11 cellular contexts compared by ENCODE assay signal in the genomic region with DNA sequence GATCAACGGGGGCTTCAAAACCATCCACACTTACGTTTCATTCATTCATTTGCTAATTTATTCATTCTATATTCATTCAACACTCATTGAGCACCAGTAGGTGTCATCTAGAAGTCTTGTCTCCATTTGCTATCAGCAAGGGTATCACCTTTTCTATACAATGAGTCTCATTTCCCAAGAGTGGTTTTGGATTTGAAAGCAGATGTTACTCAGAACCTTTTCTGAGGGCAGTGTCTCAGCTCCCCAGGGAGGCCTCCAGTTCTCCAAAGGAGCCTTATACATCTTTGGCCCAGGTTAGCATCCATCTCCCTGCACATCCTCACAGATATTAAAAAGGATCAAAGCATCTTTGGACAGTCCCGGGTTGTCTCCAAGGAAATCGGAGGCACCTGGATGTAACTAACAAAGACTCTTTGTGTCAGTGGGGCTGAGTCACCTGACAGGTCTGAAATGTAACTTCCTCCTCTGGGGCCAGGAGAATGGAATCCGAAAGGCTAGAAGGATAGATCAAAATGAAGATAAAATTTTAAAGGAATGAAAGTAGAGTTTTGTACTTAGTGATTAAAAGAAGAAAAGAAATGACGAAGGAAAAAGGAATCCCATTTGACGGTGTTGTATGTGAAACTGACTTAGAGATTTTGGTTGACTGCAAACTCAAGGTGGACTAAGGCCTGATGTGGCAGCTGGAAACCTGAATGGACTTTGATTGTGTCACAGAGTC.
DNase-seq lines count a peak whose midpoint lies in the region; ATAC-seq and TF ChIP-seq lines count a peak whose summit lies in the region.
"Had no signal": no experiment of that assay in that cellular context is flagged by ENCODE, and none has a peak within 500 bp of the region (broad histone marks: within the 10 kb centered on the region; RNA-seq: fewer than 3 reads in every experiment).

No MANE protein-coding gene starts in this region.

- 60 to 70% methylated on average over 7 of the region's 7 CpGs for WGBS in esophagus squamous epithelium, 2 donors
- WGBS in esophagus muscularis mucosa = 88% methylated on average over 7 of the region's 7 CpGs

- TF ChIP-seq POLR2A in HCT116 (IDR thresholded peaks at IDR 0.05; ENCODE audit: borderline replicate concordance, extremely low read depth, insufficient read depth, insufficient read length) (no peak), esophagus squamous epithelium (IDR thresholded peaks at IDR 0.05) (no peak), esophagus muscularis mucosa (IDR thresholded peaks at IDR 0.05; ENCODE audit: low read depth) (no peak)

- DNase-seq in HCT116 (ENCODE audit: low read depth, low spot score) (peak; percentile 85), Panc1 (ENCODE audit: low read depth, low spot score) (no peak), epithelial cell of prostate (ENCODE audit: low read depth, low spot score) (peak; percentile 86), renal cortical epithelial cell (ENCODE audit: low read depth) (peak; percentile 41), dermis blood vessel endothelial cell (no peak), esophagus squamous epithelium (lab: John Stamatoyannopoulos, UW) (no peak), esophagus muscularis mucosa (ENCODE audit: extremely low spot score) (no peak)
- DNase-seq: activated CD8-positive, alpha-beta memory T cell treated with anti-CD3 and anti-CD28 coated beads, Interleukin-2, amount 50 U/mL, for 48 hours; Karpas-422; NCI-H187 treated with DMSO at 0.1 percent for 48 hours; NCI-H748 treated with DMSO at 0.1 percent for 48 hours had no signal

- peak overlapping the region; percentile 19 for H3K9ac ChIP-seq in HCT116 (ENCODE audit: low read length)

- in situ Hi-C loops in Panc1 (cut with HindIII; ENCODE audit: low pct_unique_long_range_greater_than_20kb, low sequenced_read_pairs) = no loop called here

- no peak overlapping the region for H3K4me3 ChIP-seq in HCT116 (replicated peaks in 1 of 2; ENCODE audit: low read depth in 1 of 2, low read length in 2 of 2)
- H3K4me3 ChIP-seq in Panc1 (ENCODE audit: low read depth in 2 of 2, low read length in 2 of 2) = no peak overlapping the region
- H3K4me3 ChIP-seq in esophagus squamous epithelium = no peak overlapping the region
- H3K4me3 ChIP-seq in esophagus muscularis mucosa = no peak overlapping the region

- no peaks in the 10 kb centered on the region for H4K20me1 ChIP-seq in HCT116 (ENCODE audit: insufficient read depth)

- H3K27me3 ChIP-seq in HCT116 (ENCODE audit: insufficient read depth, low read length) = no peaks in the 10 kb centered on the region
- no peaks in the 10 kb centered on the region for H3K27me3 ChIP-seq in Panc1 (ENCODE audit: control insufficient read depth, insufficient read depth, low read length)
- H3K27me3 ChIP-seq in esophagus squamous epithelium = no peaks in the 10 kb centered on the region
- no peaks in the 10 kb centered on the region for H3K27me3 ChIP-seq in esophagus muscularis mucosa

- peak overlapping the region; percentile 45 for H2AFZ ChIP-seq in HCT116 (ENCODE audit: low read depth, low read length, poor library complexity, severe bottlenecking)

- no peaks in the 10 kb centered on the region for H3K9me3 ChIP-seq in HCT116 (ENCODE audit: control insufficient read depth in 1 of 2, insufficient read depth in 1 of 2, low read depth in 1 of 2, low read length in 2 of 2)
- no peaks in the 10 kb centered on the region for H3K9me3 ChIP-seq in Panc1 (ENCODE audit: control insufficient read depth, insufficient read depth, low read depth, low read length)
- no peaks in the 10 kb centered on the region for H3K9me3 ChIP-seq in esophagus squamous epithelium
- H3K9me3 ChIP-seq in esophagus muscularis mucosa = no peaks in the 10 kb centered on the region

- TF ChIP-seq RAD21 in HCT116 (IDR thresholded peaks at IDR 0.05; ENCODE audit: low read depth) = peak; percentile 21; the same call in 1 of the 2 replicates

- no peaks in the 10 kb centered on the region for H3K9me2 ChIP-seq in HCT116 (ENCODE audit: insufficient read depth)

- RAD21 ChIA-PET in HCT116 (lab: Charles Lee; ENCODE audit: low non-redundant PET in 1 of 2, low total read pairs in 2 of 2, uncharacterized antibody in 2 of 2, unreplicated experiment in 2 of 2) = no interaction called here

- H3K4me1 ChIP-seq in HCT116 (ENCODE audit: control insufficient read depth in 1 of 2, insufficient read depth in 2 of 2, low read length in 2 of 2) (peaks cover 38 to 60% of the 10 kb centered on the region in 2 experiments), Panc1 (ENCODE audit: control insufficient read depth, insufficient read depth, low read length) (peaks cover 27% of the 10 kb centered on the region), esophagus squamous epithelium (peaks cover 4 to 35% (median 6%) of the 10 kb centered on the region in 3 donors), esophagus muscularis mucosa (peaks cover 6 to 10% (median 9%) of the 10 kb centered on the region in 4 donors)

- H3K36me3 ChIP-seq in HCT116 (ENCODE audit: control insufficient read depth in 1 of 2, insufficient read depth in 2 of 2, low read length in 2 of 2) (no peaks in the 10 kb centered on the region), Panc1 (ENCODE audit: control insufficient read depth, insufficient read depth, low read length) (no peaks in the 10 kb centered on the region), esophagus squamous epithelium (no peaks in the 10 kb centered on the region), esophagus muscularis mucosa (no peaks in the 10 kb centered on the region)

- POLR2A ChIA-PET in HCT116 (lab: Charles Lee) = interaction anchor here (1.0 to 2.8 kb wide), 3 partner anchors 10 to 49 kb away, joined by 3 to 15 read pairs (median 5); no protein-coding TSS in a partner anchor
- POLR2A ChIA-PET in Panc1 (lab: Charles Lee) = no interaction called here

- TF ChIP-seq EP300 in esophagus muscularis mucosa (IDR thresholded peaks at IDR 0.05) = no peak

- peak overlapping the region; percentile 73 for H3K27ac ChIP-seq in HCT116 (ENCODE audit: low read depth, low read length)
- peak overlapping the region; percentile 74 for H3K27ac ChIP-seq in Panc1 (ENCODE audit: low read length)
- H3K27ac ChIP-seq in epithelial cell of prostate = peak overlapping the region; percentile 90
- H3K27ac ChIP-seq in esophagus squamous epithelium = no peak overlapping the region
- no peak overlapping the region for H3K27ac ChIP-seq in esophagus muscularis mucosa (replicated peaks in 1 of 4)

- ATAC-seq in HCT116 (peak; percentile 90), Panc1 (peak; percentile 64)

- intact Hi-C loops in HCT116 (cut with micrococcal nuclease) = no loop called here
- intact Hi-C loops in Panc1 (cut with micrococcal nuclease; ENCODE audit: unreplicated experiment) = no loop called here
- intact Hi-C loops in esophagus squamous epithelium (cut with DNase I) = no loop called here
- intact Hi-C loops in esophagus muscularis mucosa (cut with DNase I) = no loop called here

- peak overlapping the region; percentile 42 for H3K4me2 ChIP-seq in HCT116 (ENCODE audit: low read length)

- TF ChIP-seq CTCF in HCT116 (IDR thresholded peaks at IDR 0.05 in 2 of 3, conservative IDR thresholded peaks at IDR 0.05 in 1 of 3; ENCODE audit: borderline replicate concordance in 1 of 3, insufficient read depth in 1 of 3, low read depth in 2 of 3, low read length in 2 of 3) = 0 out of 6 replicates have a peak, but pooled peaks of 1 of the 3 experiments have one; percentile 4
- no peak for TF ChIP-seq CTCF in Panc1 (IDR thresholded peaks at IDR 0.05)
- TF ChIP-seq CTCF in esophagus squamous epithelium (IDR thresholded peaks at IDR 0.05) = no peak
- no peak for TF ChIP-seq CTCF in esophagus muscularis mucosa (IDR thresholded peaks at IDR 0.05)

- no peaks in the 10 kb centered on the region for H3K79me2 ChIP-seq in HCT116 (ENCODE audit: insufficient read depth, low read length)

- BruUV-seq in HCT116 (replicated peaks; lab: Mats Ljungman, UMichigan) (no TSS peak), Panc1 (replicated peaks; lab: Mats Ljungman, UMichigan) (no TSS peak)

- CTCF ChIA-PET in HCT116 (lab: Charles Lee) (no interaction called here), Panc1 (lab: Charles Lee) (no interaction called here)

TF ChIP-seq in HCT116, 20 proteins besides CTCF, POLR2A, EP300 and RAD21 (continues in another document):
- peak; percentile 69 for TF ChIP-seq JUND (IDR thresholded peaks at IDR 0.05)
- TF ChIP-seq, protein P1, sequence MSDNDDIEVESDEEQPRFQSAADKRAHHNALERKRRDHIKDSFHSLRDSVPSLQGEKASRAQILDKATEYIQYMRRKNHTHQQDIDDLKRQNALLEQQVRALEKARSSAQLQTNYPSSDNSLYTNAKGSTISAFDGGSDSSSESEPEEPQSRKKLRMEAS (IDR thresholded peaks at IDR 0.05) = peak; percentile 25; the same call in 1 of the 2 replicates
- peak; percentile 63; the same call in 1 of the 2 replicates for TF ChIP-seq FOSL1 (IDR thresholded peaks at IDR 0.05; ENCODE audit: low read depth)
- peak; percentile 43; the same call in 1 of the 2 replicates for TF ChIP-seq CBX3 (IDR thresholded peaks at IDR 0.05; ENCODE audit: low read depth)
- TF ChIP-seq, protein P2, sequence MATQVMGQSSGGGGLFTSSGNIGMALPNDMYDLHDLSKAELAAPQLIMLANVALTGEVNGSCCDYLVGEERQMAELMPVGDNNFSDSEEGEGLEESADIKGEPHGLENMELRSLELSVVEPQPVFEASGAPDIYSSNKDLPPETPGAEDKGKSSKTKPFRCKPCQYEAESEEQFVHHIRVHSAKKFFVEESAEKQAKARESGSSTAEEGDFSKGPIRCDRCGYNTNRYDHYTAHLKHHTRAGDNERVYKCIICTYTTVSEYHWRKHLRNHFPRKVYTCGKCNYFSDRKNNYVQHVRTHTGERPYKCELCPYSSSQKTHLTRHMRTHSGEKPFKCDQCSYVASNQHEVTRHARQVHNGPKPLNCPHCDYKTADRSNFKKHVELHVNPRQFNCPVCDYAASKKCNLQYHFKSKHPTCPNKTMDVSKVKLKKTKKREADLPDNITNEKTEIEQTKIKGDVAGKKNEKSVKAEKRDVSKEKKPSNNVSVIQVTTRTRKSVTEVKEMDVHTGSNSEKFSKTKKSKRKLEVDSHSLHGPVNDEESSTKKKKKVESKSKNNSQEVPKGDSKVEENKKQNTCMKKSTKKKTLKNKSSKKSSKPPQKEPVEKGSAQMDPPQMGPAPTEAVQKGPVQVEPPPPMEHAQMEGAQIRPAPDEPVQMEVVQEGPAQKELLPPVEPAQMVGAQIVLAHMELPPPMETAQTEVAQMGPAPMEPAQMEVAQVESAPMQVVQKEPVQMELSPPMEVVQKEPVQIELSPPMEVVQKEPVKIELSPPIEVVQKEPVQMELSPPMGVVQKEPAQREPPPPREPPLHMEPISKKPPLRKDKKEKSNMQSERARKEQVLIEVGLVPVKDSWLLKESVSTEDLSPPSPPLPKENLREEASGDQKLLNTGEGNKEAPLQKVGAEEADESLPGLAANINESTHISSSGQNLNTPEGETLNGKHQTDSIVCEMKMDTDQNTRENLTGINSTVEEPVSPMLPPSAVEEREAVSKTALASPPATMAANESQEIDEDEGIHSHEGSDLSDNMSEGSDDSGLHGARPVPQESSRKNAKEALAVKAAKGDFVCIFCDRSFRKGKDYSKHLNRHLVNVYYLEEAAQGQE (IDR thresholded peaks at IDR 0.05; ENCODE audit: low read depth) = no peak
- TF ChIP-seq EGR1 (IDR thresholded peaks at IDR 0.05; ENCODE audit: low read depth) = no peak
- TF ChIP-seq SP1 (IDR thresholded peaks at IDR 0.05; ENCODE audit: low read depth) = peak; percentile 50; the same call in 1 of the 2 replicates
- TF ChIP-seq EZH2 (IDR thresholded peaks at IDR 0.05) = no peak

Comparison
In these comparisons a context has a peak if more than half of its experiments do, and no peak if none do; other contexts are left out.
1. DNase-seq: peak in HCT116 (single experiment), epithelial cell of prostate (single experiment) and renal cortical epithelial cell (single experiment); none in Panc1 (single experiment), dermis blood vessel endothelial cell (single experiment), esophagus squamous epithelium (single experiment) and esophagus muscularis mucosa (single experiment).
2. H3K27ac ChIP-seq: peak in HCT116 (single experiment), Panc1 (single experiment) and epithelial cell of prostate (single experiment); none in esophagus squamous epithelium (0 of 4) and esophagus muscularis mucosa (0 of 4).